In the genomic region with DNA sequence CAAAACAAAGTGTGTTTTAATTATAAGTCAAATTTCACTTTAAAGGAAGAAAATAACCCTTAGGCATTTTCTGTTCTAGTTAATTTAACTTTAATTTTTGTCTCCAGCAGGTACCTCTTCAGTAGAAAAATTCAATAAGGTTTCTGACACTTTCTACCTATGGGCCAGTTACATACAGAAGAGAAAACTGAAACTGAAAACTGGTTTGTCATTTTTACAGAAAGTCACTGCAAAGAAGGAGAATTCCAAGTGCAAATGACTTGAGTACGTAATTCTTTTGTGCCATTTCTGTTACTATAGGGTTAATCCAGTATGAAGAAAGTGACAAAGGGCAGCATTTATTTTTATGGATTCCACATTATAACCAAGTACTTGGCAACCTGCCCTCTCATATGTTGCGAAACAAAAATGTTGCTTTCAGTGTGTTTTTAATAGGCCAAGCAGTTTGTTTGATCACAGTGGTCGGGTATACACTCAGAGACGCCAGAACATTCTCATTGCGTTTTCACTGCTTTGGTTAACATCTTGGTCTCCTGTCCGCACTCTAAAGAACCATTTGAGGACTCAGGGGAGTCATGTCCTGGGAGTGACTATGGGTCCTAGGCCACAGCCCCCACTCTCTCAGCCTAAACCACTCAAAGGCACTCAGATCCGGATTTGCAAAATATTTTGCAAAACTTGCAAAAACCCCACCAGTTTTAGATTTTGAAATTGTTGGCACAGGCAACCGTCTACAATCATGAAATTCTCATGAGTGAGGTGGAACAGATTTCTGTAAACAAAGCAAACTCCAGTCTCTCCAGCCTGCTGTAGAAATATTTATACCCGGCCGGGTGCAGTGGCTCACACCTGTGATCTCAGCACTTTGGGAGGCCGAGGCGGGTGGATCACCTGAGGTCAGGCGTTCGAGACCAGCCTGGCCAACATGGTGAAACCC, we compare ENCODE assay signal across 8 cellular contexts. TPM values are rescaled to one million over a fixed set of nuclear protein-coding genes. Genes with fewer than 3 reads are reported as not detected.
DNase-seq lines count a peak whose midpoint lies in the region; TF ChIP-seq lines count a peak whose summit lies in the region.
"Had no signal": no experiment of that assay in that cellular context is flagged by ENCODE, and none has a peak within 500 bp of the region (broad histone marks: within the 10 kb centered on the region; RNA-seq: fewer than 3 reads in every experiment).

No MANE protein-coding gene starts in this region.

- WGBS in tibial nerve, 2 donors, result 24 to 29% methylated on average over 14 of the region's 14 CpGs

- H3K4me3 ChIP-seq in astrocyte of the cerebellum (ENCODE audit: low read depth, low read length) (no peak overlapping the region), tibial nerve (peak overlapping the region in 3 of 4 donors; percentile 7 to 25 (median 16))

- peak overlapping the region in 3 of 4 donors; percentile 14 to 88 (median 81) for H3K27ac ChIP-seq in tibial nerve

- peaks cover 0 to 4% (median 0%) of the 10 kb centered on the region in 4 donors for H3K9me3 ChIP-seq in tibial nerve

- DNase-seq in astrocyte of the cerebellum (ENCODE audit: low read depth) (peak; percentile 76), left kidney (ENCODE audit: low read depth, low spot score) (peak; percentile 32), tibial nerve (ENCODE audit: low spot score in 2 of 2) (peak in 1 of 2 donors; percentile 94), NCI-H446 (lab: John Stamatoyannopoulos, UW) (no peak), LoVo (ENCODE audit: low spot score) (no peak), NCI-H524 treated with DMSO at 0.1 percent for 48 hours (lab: John Stamatoyannopoulos, UW) (no peak)
- DNase-seq: activated CD4-positive, alpha-beta T cell treated with anti-CD3 and anti-CD28 coated beads, Interleukin-2, amount 50 U/mL, for 4 hours had no signal

- no peaks in the 10 kb centered on the region for H3K36me3 ChIP-seq in tibial nerve

- H3K27me3 ChIP-seq in tibial nerve, result no peaks in the 10 kb centered on the region

- peaks cover 0 to 46% (median 11%) of the 10 kb centered on the region in 4 donors for H3K4me1 ChIP-seq in tibial nerve

- in situ Hi-C loops in astrocyte of the cerebellum (cut with HindIII; ENCODE audit: low sequenced_read_pairs), result no loop called here

- no peak for TF ChIP-seq RAD21 in Ishikawa (IDR thresholded peaks at IDR 0.05; ENCODE audit: low read depth)

- TF ChIP-seq EP300 in Ishikawa (IDR thresholded peaks at IDR 0.05; ENCODE audit: borderline replicate concordance) (no peak), tibial nerve (IDR thresholded peaks at IDR 0.05) (peak in 1 of 2 donors; percentile 80)

- peak in 1 of 2 donors; percentile 14 for TF ChIP-seq POLR2A in tibial nerve (IDR thresholded peaks at IDR 0.05)

- no peak for TF ChIP-seq CTCF in astrocyte of the cerebellum (IDR thresholded peaks at IDR 0.05; ENCODE audit: low read depth, low read length, missing control alignments)
- TF ChIP-seq CTCF in tibial nerve (IDR thresholded peaks at IDR 0.05), result no peak

TF ChIP-seq in Ishikawa, 13 proteins besides CTCF, POLR2A, EP300 and RAD21:
- TF ChIP-seq CEBPB (IDR thresholded peaks at IDR 0.05), result peak; percentile 72
- TF ChIP-seq TCF12 (IDR thresholded peaks at IDR 0.05; ENCODE audit: low read depth), result no peak
- no peak for TF ChIP-seq CREB1 (IDR thresholded peaks at IDR 0.05; ENCODE audit: low read depth)
- TF ChIP-seq TEAD4 (IDR thresholded peaks at IDR 0.05), result no peak

RNA-seq across cellular contexts. Expression of gene HELZ, which starts 15.3 kb away (rescaled TPM):
- total RNA-seq in tibial nerve, result 10 to 100 TPM; 47.3 to 95.4 (median 61.3) TPM

Comparison
In these comparisons a context has a peak if more than half of its experiments do, and no peak if none do; other contexts are left out.
1. DNase-seq: peak in astrocyte of the cerebellum (single experiment) and left kidney (single experiment); none in NCI-H446 (0 of 2), LoVo (single experiment) and NCI-H524 treated with DMSO at 0.1 percent for 48 hours (single experiment).